In genomic region chrX:103309860-103310591, GRCh38 we compare ENCODE assay signal across 1 cellular context.
TF ChIP-seq lines count a peak whose summit lies in the region.

No MANE protein-coding gene starts in this region.

TF ChIP-seq in IMR-90, 13 proteins besides CTCF, POLR2A, EP300 and RAD21:
- TF ChIP-seq NFE2L2 (IDR thresholded peaks at IDR 0.05; ENCODE audit: low read depth, low read length) (no peak), BHLHE40 (IDR thresholded peaks at IDR 0.05; ENCODE audit: low read depth, low read length) (no peak), RCOR1 (IDR thresholded peaks at IDR 0.05; ENCODE audit: insufficient replicate concordance, low read length) (no peak), CEBPB (IDR thresholded peaks at IDR 0.05; ENCODE audit: low read depth, low read length) (no peak)
